In the genomic region with DNA sequence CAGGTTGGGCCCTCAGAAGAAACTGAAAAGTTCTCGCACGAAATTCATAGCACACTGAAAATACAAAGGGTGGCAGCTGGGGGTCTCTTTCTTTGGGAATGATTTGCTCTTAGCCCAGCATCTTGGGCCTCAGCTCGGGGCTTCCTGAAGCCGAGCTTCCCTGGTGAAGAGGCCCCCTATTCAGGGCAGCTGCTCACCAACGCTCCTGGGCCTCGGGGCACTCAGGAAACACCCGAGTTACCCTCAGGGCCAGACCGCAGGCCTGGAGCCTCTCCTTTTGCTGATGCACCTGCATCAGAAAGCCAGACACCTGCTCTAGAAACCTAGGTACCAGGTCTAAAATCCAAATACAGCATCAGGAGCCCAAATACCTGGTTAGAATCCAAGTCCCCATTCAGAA, we compare ENCODE assay signal across 18 cellular contexts.
DNase-seq lines count a peak whose midpoint lies in the region; ATAC-seq and TF ChIP-seq lines count a peak whose summit lies in the region.
"Had no signal": no experiment of that assay in that cellular context is flagged by ENCODE, and none has a peak within 500 bp of the region (broad histone marks: within the 10 kb centered on the region; RNA-seq: fewer than 3 reads in every experiment).

No MANE protein-coding gene starts in this region.

- DNase-seq in cardiac septum (ENCODE audit: low spot score): peak; percentile 50
- no peak for DNase-seq in right atrium auricular region (ENCODE audit: low spot score)
- DNase-seq in lower lobe of right lung: no peak
- DNase-seq in GM20000 (ENCODE audit: low spot score): no peak
- DNase-seq: activated CD4-positive, alpha-beta T cell treated with anti-CD3 and anti-CD28 coated beads, Interleukin-2, amount 10 ng/mL, durations not matched to agents 7 days and 5 days; activated T-cell treated with anti-CD3 and anti-CD28 coated beads, Interleukin-2, amount 50 U/mL, for 1 hour; CD8-positive, alpha-beta T cell; kidney; NCI-H187; small intestine; stimulated activated CD4-positive, alpha-beta T cell treated with anti-CD3 and anti-CD28 coated beads, Interleukin-4, amount 100 ng/mL, for 1 hour had no signal

- H3K27ac ChIP-seq in right atrium auricular region (peak overlapping the region in 1 of 2 donors; percentile 65), lower lobe of right lung (peak overlapping the region; percentile 76)

- no peak overlapping the region for H3K4me3 ChIP-seq in right atrium auricular region
- no peak overlapping the region for H3K4me3 ChIP-seq in lower lobe of right lung
- H3K4me3 ChIP-seq: gastroesophageal sphincter had no signal

- H3K36me3 ChIP-seq in right atrium auricular region (no peaks in the 10 kb centered on the region), lower lobe of right lung (no peaks in the 10 kb centered on the region)
- H3K36me3 ChIP-seq: gastroesophageal sphincter had no signal

- H3K27me3 Mint-ChIP-seq in activated naive CD8-positive, alpha-beta T cell: no peaks in the 10 kb centered on the region

- no peaks in the 10 kb centered on the region for H3K27me3 ChIP-seq in right atrium auricular region
- H3K27me3 ChIP-seq in lower lobe of right lung (ENCODE audit: low read depth): no peaks in the 10 kb centered on the region
- H3K27me3 ChIP-seq: gastroesophageal sphincter had no signal

- H3K9me3 Mint-ChIP-seq in activated naive CD8-positive, alpha-beta T cell (ENCODE audit: low read depth): no peaks in the 10 kb centered on the region
- H3K9me3 Mint-ChIP-seq: activated CD4-positive, alpha-beta T cell treated with anti-CD3 and anti-CD28 coated beads, Interleukin-2, amount 10 ng/mL, durations not matched to agents 7 days and 5 days; CD8-positive, alpha-beta T cell; nephron had no signal

- intact Hi-C loops in cardiac septum (cut with DNase I) (no loop called here), lower lobe of right lung (cut with DNase I) (no loop called here)

- H3K4me1 ChIP-seq in right atrium auricular region: peaks cover 0 to 56% of the 10 kb centered on the region in 2 donors
- peaks cover 62% of the 10 kb centered on the region for H3K4me1 ChIP-seq in lower lobe of right lung

- H3K27ac Mint-ChIP-seq in activated naive CD8-positive, alpha-beta T cell: peak overlapping the region; percentile 28
- H3K27ac Mint-ChIP-seq: CD8-positive, alpha-beta T cell had no signal

- H3K36me3 Mint-ChIP-seq in activated naive CD8-positive, alpha-beta T cell: no peaks in the 10 kb centered on the region
- H3K36me3 Mint-ChIP-seq: CD8-positive, alpha-beta T cell had no signal

- ATAC-seq in lower lobe of right lung (peak in 1 of 2 donors; percentile 3), GM21526 (IDR thresholded peaks at IDR 0.05; ENCODE audit: low FRiP score, unreplicated experiment) (no peak), GM21447 (IDR thresholded peaks at IDR 0.05; ENCODE audit: unreplicated experiment) (no peak), GM21367 (IDR thresholded peaks at IDR 0.05; ENCODE audit: unreplicated experiment) (no peak)
- ATAC-seq: CD8-positive, alpha-beta T cell; Right ventricle myocardium inferior had no signal

- H3K4me3 Mint-ChIP-seq in activated naive CD8-positive, alpha-beta T cell: no peak overlapping the region
- H3K4me3 Mint-ChIP-seq: activated CD4-positive, alpha-beta T cell treated with anti-CD3 and anti-CD28 coated beads, Interleukin-2, amount 10 ng/mL, durations not matched to agents 7 days and 5 days; CD8-positive, alpha-beta T cell; nephron had no signal

- peaks cover 29% of the 10 kb centered on the region for H3K4me1 Mint-ChIP-seq in activated naive CD8-positive, alpha-beta T cell (ENCODE audit: low read depth)

- H3K9me3 ChIP-seq in right atrium auricular region (no peaks in the 10 kb centered on the region), lower lobe of right lung (no peaks in the 10 kb centered on the region)
- H3K9me3 ChIP-seq: gastroesophageal sphincter had no signal

- TF ChIP-seq CTCF in right atrium auricular region (IDR thresholded peaks at IDR 0.05): no peak
- no peak for TF ChIP-seq CTCF in lower lobe of right lung (IDR thresholded peaks at IDR 0.05)
- no peak for TF ChIP-seq CTCF in GM20000 (IDR thresholded peaks at IDR 0.05; ENCODE audit: extremely low read depth, missing control alignments)
